ENCODE assay signal across 1 cellular context in genomic region chr16:21599158-21599993, GRCh38.
TF ChIP-seq lines count a peak whose summit lies in the region.

Gene METTL9, plus strand, starts transcription at chr16:21599577. Its CDS starts 157 bp downstream, at chr16:21599734.

TF ChIP-seq in HepG2, 621 proteins besides CTCF, POLR2A, EP300 and RAD21 (continued from another document and continues in another):
- TF ChIP-seq BCLAF1 (IDR thresholded peaks at IDR 0.05) (no peak), ZNF747 (CRISPR knock-in tag; IDR thresholded peaks at IDR 0.05; ENCODE audit: borderline replicate concordance) (peak; percentile 99), MBD4 (IDR thresholded peaks at IDR 0.05; ENCODE audit: borderline replicate concordance, low read length) (no peak), ZNF660 (CRISPR knock-in tag; IDR thresholded peaks at IDR 0.05; ENCODE audit: borderline replicate concordance, low read depth) (no peak; the same call in 1 of the 2 replicates), ZFP36L1 (CRISPR knock-in tag; IDR thresholded peaks at IDR 0.05) (peak; percentile 75; the same call in 1 of the 2 replicates), DBP (CRISPR knock-in tag; IDR thresholded peaks at IDR 0.05; ENCODE audit: not compliant biosample characterization) (no peak), MLXIP (CRISPR knock-in tag; IDR thresholded peaks at IDR 0.05; ENCODE audit: borderline replicate concordance) (no peak), ZBTB44 (CRISPR knock-in tag; IDR thresholded peaks at IDR 0.05) (peak; percentile 96), ZNF329 (CRISPR knock-in tag; IDR thresholded peaks at IDR 0.05; ENCODE audit: low read depth) (peak; percentile 94), ISX (CRISPR knock-in tag; conservative IDR thresholded peaks at IDR 0.05) (no peak), FOXA1 (IDR thresholded peaks at IDR 0.05) (no peak), FOXA1 (CRISPR knock-in tag; IDR thresholded peaks at IDR 0.05) (peak; percentile 84), HNRNPUL1 (IDR thresholded peaks at IDR 0.05; ENCODE audit: low read depth, low read length) (peak; percentile 97), HOXA7 (CRISPR knock-in tag; IDR thresholded peaks at IDR 0.05) (no peak), BRCA1 (CRISPR knock-in tag; IDR thresholded peaks at IDR 0.05) (no peak; the same call in 1 of the 2 replicates), ZBTB33 (CRISPR knock-in tag; IDR thresholded peaks at IDR 0.05) (peak; percentile 86), ZFP90 (CRISPR knock-in tag; IDR thresholded peaks at IDR 0.05; ENCODE audit: borderline replicate concordance) (peak; percentile 73), ATF7 (IDR thresholded peaks at IDR 0.05) (no peak), ATF7 (CRISPR knock-in tag; IDR thresholded peaks at IDR 0.05) (peak; percentile 84), ZFP41 (CRISPR knock-in tag; IDR thresholded peaks at IDR 0.05; ENCODE audit: borderline replicate concordance) (0 out of 2 replicates have a peak, but pooled peaks have one; percentile 64), LRRFIP1 (CRISPR knock-in tag; conservative IDR thresholded peaks at IDR 0.05) (peak; percentile 90; the same call in 1 of the 2 replicates), MTF1 (CRISPR knock-in tag; IDR thresholded peaks at IDR 0.05) (no peak; the same call in none of the 2 replicates), ZNF558 (CRISPR knock-in tag; IDR thresholded peaks at IDR 0.05; ENCODE audit: borderline replicate concordance) (no peak), TRIM22 (IDR thresholded peaks at IDR 0.05) (no peak), ZSCAN5A (CRISPR knock-in tag; IDR thresholded peaks at IDR 0.05; ENCODE audit: borderline replicate concordance) (peak; percentile 90; the same call in 1 of the 2 replicates), ZNF672 (CRISPR knock-in tag; IDR thresholded peaks at IDR 0.05) (peak; percentile 95; the same call in 1 of the 2 replicates), STAG1 (CRISPR knock-in tag; IDR thresholded peaks at IDR 0.05) (no peak), GRHL1 (CRISPR knock-in tag; conservative IDR thresholded peaks at IDR 0.05) (no peak), ARID5B (CRISPR knock-in tag; IDR thresholded peaks at IDR 0.05) (peak; percentile 92), ZNF460 (CRISPR knock-in tag; IDR thresholded peaks at IDR 0.05; ENCODE audit: borderline replicate concordance) (peak; percentile 55; the same call in 1 of the 2 replicates), KDM6A (CRISPR knock-in tag; IDR thresholded peaks at IDR 0.05; ENCODE audit: low read depth) (peak; percentile 77), RARG (CRISPR knock-in tag; IDR thresholded peaks at IDR 0.05; ENCODE audit: low read depth) (no peak), MIXL1 (CRISPR knock-in tag; IDR thresholded peaks at IDR 0.05) (peak; percentile 96), JUND (CRISPR knock-in tag; IDR thresholded peaks at IDR 0.05) (peak; percentile 85; the same call in 1 of the 2 replicates), REXO4 (CRISPR knock-in tag; IDR thresholded peaks at IDR 0.05; ENCODE audit: borderline replicate concordance) (no peak), ZNF572 (CRISPR knock-in tag; IDR thresholded peaks at IDR 0.05) (peak; percentile 97)
